Comparison of ENCODE assay signal across 19 cellular contexts in the genomic region with DNA sequence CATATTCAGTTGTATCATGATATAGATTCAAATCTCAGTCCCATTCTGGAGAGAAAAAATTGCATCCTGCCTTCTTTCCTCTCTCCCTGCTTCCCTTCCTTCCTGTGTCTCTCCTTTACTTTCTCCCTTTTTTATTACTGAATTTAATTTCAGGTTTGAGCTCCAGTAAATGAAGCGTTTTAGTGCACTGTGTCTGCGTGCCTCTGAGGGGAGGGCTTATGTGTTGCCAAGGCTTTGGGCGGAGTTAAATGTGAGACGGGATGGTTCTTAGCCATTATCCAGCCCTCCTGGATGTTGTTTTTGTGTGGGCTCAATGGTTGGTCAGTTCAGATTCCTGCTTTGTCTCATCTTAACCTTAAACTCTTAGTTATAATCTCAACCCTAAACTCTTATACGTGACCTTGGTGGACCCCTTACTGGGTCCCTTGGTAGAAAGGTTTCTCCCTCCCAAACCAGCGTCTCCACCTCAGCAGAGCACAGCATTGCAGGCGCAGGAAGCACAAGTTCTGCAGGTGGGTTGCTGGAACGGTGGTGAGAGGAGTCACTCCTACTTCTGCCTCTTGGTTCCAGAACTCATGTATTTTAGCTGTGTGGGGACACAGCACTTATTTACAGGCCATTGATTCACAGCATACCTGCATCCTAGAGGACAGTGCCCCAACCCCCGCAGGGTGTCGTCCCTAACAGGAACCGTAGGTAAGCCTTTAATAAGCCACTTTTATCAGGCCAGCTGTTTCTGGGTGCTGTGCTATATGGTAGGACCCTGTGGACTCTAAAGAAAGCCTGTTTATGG.
A peak's percentile ranks its signal among the peaks of the same experiment; 100 is the strongest.
DNase-seq lines count a peak whose midpoint lies in the region; ATAC-seq and TF ChIP-seq lines count a peak whose summit lies in the region.
"Had no signal": no experiment of that assay in that cellular context is flagged by ENCODE, and none has a peak within 500 bp of the region (broad histone marks: within the 10 kb centered on the region; RNA-seq: fewer than 3 reads in every experiment).

No MANE protein-coding gene starts in this region.

- no peak for ATAC-seq in activated T-cell treated with anti-CD3 and anti-CD28 coated beads, Interleukin-2, amount 50 U/mL, for 72 hours (replicated peaks in 1 of 2)
- ATAC-seq: activated CD4-positive, alpha-beta T cell treated with anti-CD3 and anti-CD28 coated beads for 36 hours; body of pancreas; Right ventricle myocardium inferior; stimulated activated effector memory CD8-positive, alpha-beta T cell treated with anti-CD3 and anti-CD28 coated beads, Interleukin-12 subunit alpha, Interleukin-12 subunit beta, amount 100 ng/mL, for 72 hours had no signal

- no peaks in the 10 kb centered on the region for H3K79me2 ChIP-seq in DOHH2 (ENCODE audit: control insufficient read depth, low read length)

- peak overlapping the region; percentile 44 for H3K27ac Mint-ChIP-seq in endodermal cell
- H3K27ac Mint-ChIP-seq in activated T-cell treated with anti-CD3 and anti-CD28 coated beads, Interleukin-2, amount 50 U/mL, for 72 hours, result no peak overlapping the region
- H3K27ac Mint-ChIP-seq in Calu3 (ENCODE audit: unreplicated experiment), result no peak overlapping the region
- H3K27ac Mint-ChIP-seq: activated CD4-positive, alpha-beta T cell treated with anti-CD3 and anti-CD28 coated beads for 36 hours; activated naive CD8-positive, alpha-beta T cell treated with anti-CD3 and anti-CD28 coated beads, Interleukin-2, amount 10 ng/mL, durations not matched to agents 7 days and 5 days; activated T-helper 2 cell treated with anti-CD3 and anti-CD28 coated beads, Interferon-gamma antibody, Interleukin-2, Interleukin-4, amounts not matched to agents 10 μg/mL and 5 μg/mL and 100 μg/mL, durations not matched to agents 14 hours and 24 hours and 36 hours; stimulated activated effector memory CD8-positive, alpha-beta T cell treated with anti-CD3 and anti-CD28 coated beads, Interleukin-12 subunit alpha, Interleukin-12 subunit beta, amount 100 ng/mL, for 72 hours had no signal

- H3K27ac ChIP-seq in DOHH2 (ENCODE audit: low read depth, low read length) (peak overlapping the region; percentile 65), endodermal cell (ENCODE audit: low read depth, low read length) (no peak overlapping the region), neuronal stem cell (replicated peaks; ENCODE audit: low read length) (no peak overlapping the region), A673 (ENCODE audit: low read depth, low read length, poor library complexity, severe bottlenecking) (no peak overlapping the region)
- H3K27ac ChIP-seq: body of pancreas, KMS-11 had no signal

- H3K36me3 Mint-ChIP-seq in endodermal cell (ENCODE audit: low read depth), result no peaks in the 10 kb centered on the region
- H3K36me3 Mint-ChIP-seq in activated T-cell treated with anti-CD3 and anti-CD28 coated beads, Interleukin-2, amount 50 U/mL, for 72 hours (ENCODE audit: insufficient read depth in 2 of 2), result no peaks in the 10 kb centered on the region
- H3K36me3 Mint-ChIP-seq in Calu3 (ENCODE audit: insufficient read depth, unreplicated experiment), result no peaks in the 10 kb centered on the region
- H3K36me3 Mint-ChIP-seq: activated naive CD8-positive, alpha-beta T cell treated with anti-CD3 and anti-CD28 coated beads, Interleukin-2, amount 10 ng/mL, durations not matched to agents 7 days and 5 days; stimulated activated effector memory CD8-positive, alpha-beta T cell treated with anti-CD3 and anti-CD28 coated beads, Interleukin-12 subunit alpha, Interleukin-12 subunit beta, amount 100 ng/mL, for 72 hours had no signal

- H3K27me3 ChIP-seq in DOHH2 (ENCODE audit: control insufficient read depth, low read length) (no peaks in the 10 kb centered on the region), endodermal cell (ENCODE audit: control insufficient read depth, insufficient read depth, low read length, poor library complexity, severe bottlenecking) (no peaks in the 10 kb centered on the region), neuronal stem cell (ENCODE audit: control insufficient read depth in 3 of 3, insufficient read depth in 3 of 3, low read depth in 1 of 3, low read length in 3 of 3) (peaks cover 0 to 18% (median 0%) of the 10 kb centered on the region in 3 experiments), A673 (replicated peaks; ENCODE audit: insufficient read depth, low read depth, low read length, poor library complexity) (peaks cover 4% of the 10 kb centered on the region)
- H3K27me3 ChIP-seq: body of pancreas had no signal

- no peak overlapping the region for H2AK5ac ChIP-seq in neuronal stem cell (ENCODE audit: low read depth, low read length)

- H3K4me1 ChIP-seq in DOHH2 (ENCODE audit: control insufficient read depth, low read length), result peaks cover 39% of the 10 kb centered on the region
- no peaks in the 10 kb centered on the region for H3K4me1 ChIP-seq in endodermal cell (ENCODE audit: control insufficient read depth, insufficient read depth, low read length)
- peaks cover 0 to 3% of the 10 kb centered on the region in 2 donors for H3K4me1 ChIP-seq in neuronal stem cell (ENCODE audit: control insufficient read depth in 2 of 2, insufficient read depth in 1 of 2, low read depth in 1 of 2, low read length in 2 of 2)
- no peaks in the 10 kb centered on the region for H3K4me1 ChIP-seq in A673 (ENCODE audit: insufficient read depth, low read length, poor library complexity, severe bottlenecking)
- H3K4me1 ChIP-seq: body of pancreas had no signal

- H2AFZ ChIP-seq in neuronal stem cell (ENCODE audit: low read length), result no peak overlapping the region

- no peaks in the 10 kb centered on the region for H3K9me3 ChIP-seq in DOHH2 (ENCODE audit: control insufficient read depth, insufficient read depth, low read length)
- no peaks in the 10 kb centered on the region for H3K9me3 ChIP-seq in endodermal cell (ENCODE audit: control insufficient read depth, low read length)
- no peaks in the 10 kb centered on the region for H3K9me3 ChIP-seq in neuronal stem cell (replicated peaks in 1 of 2; ENCODE audit: control insufficient read depth in 2 of 2, insufficient read depth in 1 of 2, low read depth in 1 of 2, low read length in 2 of 2)
- H3K9me3 ChIP-seq in A673 (ENCODE audit: low read depth, low read length, poor library complexity, severe bottlenecking), result no peaks in the 10 kb centered on the region
- H3K9me3 ChIP-seq: body of pancreas had no signal

- no peak overlapping the region for H3K4ac ChIP-seq in neuronal stem cell (ENCODE audit: low read length)

- no peaks in the 10 kb centered on the region for H3K79me1 ChIP-seq in neuronal stem cell (ENCODE audit: low read depth, low read length)

- POLR2A ChIA-PET in A673 (lab: Charles Lee; ENCODE audit: low non-redundant PET), result no interaction called here

- H3K9ac ChIP-seq in endodermal cell (ENCODE audit: extremely low read depth, low read length, poor library complexity, severe bottlenecking) (no peak overlapping the region), neuronal stem cell (ENCODE audit: low read depth, low read length, poor library complexity) (no peak overlapping the region)
- H3K9ac ChIP-seq: KMS-11 had no signal

- peaks cover 20% of the 10 kb centered on the region for H3K4me1 Mint-ChIP-seq in endodermal cell
- H3K4me1 Mint-ChIP-seq in activated T-cell treated with anti-CD3 and anti-CD28 coated beads, Interleukin-2, amount 50 U/mL, for 72 hours (ENCODE audit: low read depth), result no peaks in the 10 kb centered on the region
- no peaks in the 10 kb centered on the region for H3K4me1 Mint-ChIP-seq in Calu3 (ENCODE audit: low read depth, unreplicated experiment)
- H3K4me1 Mint-ChIP-seq: activated CD4-positive, alpha-beta T cell treated with anti-CD3 and anti-CD28 coated beads for 36 hours; activated naive CD8-positive, alpha-beta T cell treated with anti-CD3 and anti-CD28 coated beads, Interleukin-2, amount 10 ng/mL, durations not matched to agents 7 days and 5 days; stimulated activated effector memory CD8-positive, alpha-beta T cell treated with anti-CD3 and anti-CD28 coated beads, Interleukin-12 subunit alpha, Interleukin-12 subunit beta, amount 100 ng/mL, for 72 hours had no signal

- no peak overlapping the region for H2BK15ac ChIP-seq in neuronal stem cell (ENCODE audit: low read length)

- H3F3A ChIP-seq in DOHH2 (ENCODE audit: control insufficient read depth, insufficient read depth), result peaks cover 3% of the 10 kb centered on the region; the same call in 1 of the 2 replicates

- intact Hi-C loops in A673 (cut with micrococcal nuclease; ENCODE audit: unreplicated experiment) (no loop called here), Calu3 (cut with micrococcal nuclease; ENCODE audit: unreplicated experiment) (no loop called here)

- H3K9me2 ChIP-seq in DOHH2 (replicated peaks; ENCODE audit: control insufficient read depth, low read length), result no peaks in the 10 kb centered on the region

- TF ChIP-seq CTCF in DOHH2 (IDR thresholded peaks at IDR 0.05; ENCODE audit: low read depth, low read length, poor library complexity, severe bottlenecking) (no peak), endodermal cell (conservative IDR thresholded peaks at IDR 0.05) (no peak), A673 (conservative IDR thresholded peaks at IDR 0.05; ENCODE audit: low read depth, low read length) (no peak), Calu3 (IDR thresholded peaks at IDR 0.05; ENCODE audit: unreplicated experiment) (no peak)

- WGBS in endodermal cell (ENCODE audit: insufficient coverage in 1 of 2, insufficient read length in 1 of 2), 2 experiments, result 52 to 56% methylated on average over 3 to 11 of the region's 11 CpGs
- WGBS in neuronal stem cell (ENCODE audit: extremely low coverage in 2 of 2, insufficient read length in 2 of 2, insufficient replicate concordance in 1 of 2), 2 donors, result no CpG with 5 or more reads among the region's 11 CpGs

- H3K36me3 ChIP-seq in DOHH2 (ENCODE audit: control insufficient read depth, low read length) (no peaks in the 10 kb centered on the region), endodermal cell (ENCODE audit: control insufficient read depth, insufficient read depth, low read length) (no peaks in the 10 kb centered on the region), neuronal stem cell (replicated peaks in 1 of 2; ENCODE audit: control insufficient read depth in 2 of 2, insufficient read depth in 2 of 2, low read length in 2 of 2) (no peaks in the 10 kb centered on the region), A673 (ENCODE audit: insufficient read depth, low read length, poor library complexity, severe bottlenecking) (no peaks in the 10 kb centered on the region)

- H2BK12ac ChIP-seq in neuronal stem cell (ENCODE audit: low read length), result no peak overlapping the region

- H3K4me2 ChIP-seq in DOHH2 (ENCODE audit: low read length) (peak overlapping the region; percentile 57), neuronal stem cell (ENCODE audit: insufficient read depth, low read length, poor library complexity, severe bottlenecking) (no peak overlapping the region)
- H3K4me2 ChIP-seq: KMS-11 had no signal

- peak overlapping the region; percentile 37 for H3K4me3 ChIP-seq in DOHH2 (ENCODE audit: low read length)
- H3K4me3 ChIP-seq in endodermal cell (ENCODE audit: low read length), result no peak overlapping the region
- H3K4me3 ChIP-seq in neuronal stem cell (ENCODE audit: low read length in 2 of 2), result no peak overlapping the region
- H3K4me3 ChIP-seq in A673 (ENCODE audit: low read depth, low read length, poor library complexity, severe bottlenecking), result no peak overlapping the region
- H3K4me3 ChIP-seq: body of pancreas had no signal

- H2BK5ac ChIP-seq in neuronal stem cell (ENCODE audit: low read length), result no peak overlapping the region

- no peak overlapping the region for H3K23ac ChIP-seq in neuronal stem cell (ENCODE audit: low read depth, low read length, poor library complexity)

- no peak overlapping the region for H4K91ac ChIP-seq in neuronal stem cell (ENCODE audit: low read depth, low read length, poor library complexity)

- H3K4me3 Mint-ChIP-seq in endodermal cell (peak overlapping the region; percentile 20), Calu3 (ENCODE audit: low read depth, unreplicated experiment) (no peak overlapping the region)
- H3K4me3 Mint-ChIP-seq in activated T-cell treated with anti-CD3 and anti-CD28 coated beads, Interleukin-2, amount 50 U/mL, for 72 hours, result no peak overlapping the region
- H3K4me3 Mint-ChIP-seq: activated CD4-positive, alpha-beta T cell treated with anti-CD3 and anti-CD28 coated beads for 36 hours; activated naive CD8-positive, alpha-beta T cell treated with anti-CD3 and anti-CD28 coated beads, Interleukin-2, amount 10 ng/mL, durations not matched to agents 7 days and 5 days; stimulated activated effector memory CD8-positive, alpha-beta T cell treated with anti-CD3 and anti-CD28 coated beads, Interleukin-12 subunit alpha, Interleukin-12 subunit beta, amount 100 ng/mL, for 72 hours had no signal

- H2BK120ac ChIP-seq in neuronal stem cell (ENCODE audit: low read depth, low read length), result no peak overlapping the region

- no peak overlapping the region for H3K14ac ChIP-seq in neuronal stem cell (ENCODE audit: low read length)

- H3K9me3 Mint-ChIP-seq in endodermal cell, result no peaks in the 10 kb centered on the region
- no peaks in the 10 kb centered on the region for H3K9me3 Mint-ChIP-seq in activated T-cell treated with anti-CD3 and anti-CD28 coated beads, Interleukin-2, amount 50 U/mL, for 72 hours
- no peaks in the 10 kb centered on the region for H3K9me3 Mint-ChIP-seq in Calu3 (ENCODE audit: low read depth, unreplicated experiment)
- H3K9me3 Mint-ChIP-seq: activated naive CD8-positive, alpha-beta T cell treated with anti-CD3 and anti-CD28 coated beads, Interleukin-2, amount 10 ng/mL, durations not matched to agents 7 days and 5 days; activated T-helper 2 cell treated with anti-CD3 and anti-CD28 coated beads, Interferon-gamma antibody, Interleukin-2, Interleukin-4, amounts not matched to agents 10 μg/mL and 5 μg/mL and 100 μg/mL, durations not matched to agents 14 hours and 24 hours and 36 hours; stimulated activated effector memory CD8-positive, alpha-beta T cell treated with anti-CD3 and anti-CD28 coated beads, Interleukin-12 subunit alpha, Interleukin-12 subunit beta, amount 100 ng/mL, for 72 hours had no signal

- no TSS peak for BruUV-seq in A673 (replicated peaks; lab: Mats Ljungman, UMichigan)
- no TSS peak for BruUV-seq in Calu3 (replicated peaks; lab: Mats Ljungman, UMichigan)

- no peaks in the 10 kb centered on the region for H4K20me1 ChIP-seq in DOHH2 (ENCODE audit: control insufficient read depth, insufficient read depth, low read depth, low read length)

- peak overlapping the region; percentile 11 for H3K18ac ChIP-seq in neuronal stem cell (ENCODE audit: low read length)

- no peak overlapping the region for H4K8ac ChIP-seq in neuronal stem cell (ENCODE audit: low read depth, low read length)

- DNase-seq in NCI-H524 (lab: John Stamatoyannopoulos, UW) (peak; percentile 54 to 73), endodermal cell (peak; percentile 67), neuronal stem cell (ENCODE audit: low spot score) (no peak), NAMALWA (ENCODE audit: low spot score) (no peak), A673 (ENCODE audit: low spot score) (no peak), Calu3 (no peak)
- no peak for DNase-seq in activated T-cell treated with anti-CD3 and anti-CD28 coated beads, Interleukin-2, amount 50 U/mL, for 72 hours
- DNase-seq: activated CD4-positive, alpha-beta T cell treated with anti-CD3 and anti-CD28 coated beads for 36 hours; activated naive CD8-positive, alpha-beta T cell treated with anti-CD3 and anti-CD28 coated beads, Interleukin-2, amount 10 ng/mL, durations not matched to agents 7 days and 5 days; body of pancreas; GF-D8; GOT3; NCI-H187 treated with DMSO at 0.1 percent for 48 hours; NCI-H446 treated with DMSO at 0.1 percent for 48 hours had no signal

- CTCF ChIA-PET in A673 (lab: Charles Lee), result no interaction called here
- CTCF ChIA-PET in Calu3 (lab: Charles Lee), result interaction anchor here (0.7 kb wide), 1 partner anchor 340 kb away, joined by 4 read pairs; no protein-coding TSS in a partner anchor

- H3K27me3 Mint-ChIP-seq in endodermal cell (ENCODE audit: insufficient read depth), result peaks cover 1% of the 10 kb centered on the region
- peaks cover 11% of the 10 kb centered on the region for H3K27me3 Mint-ChIP-seq in activated T-cell treated with anti-CD3 and anti-CD28 coated beads, Interleukin-2, amount 50 U/mL, for 72 hours (ENCODE audit: low read depth)
- H3K27me3 Mint-ChIP-seq in Calu3 (ENCODE audit: unreplicated experiment), result no peaks in the 10 kb centered on the region

Comparison
In these comparisons a context has a peak if more than half of its experiments do, and no peak if none do; other contexts are left out.
1. DNase-seq: peak in NCI-H524 (2 of 2) and endodermal cell (single experiment); none in neuronal stem cell (single experiment), NAMALWA (single experiment), activated T-cell treated with anti-CD3 and anti-CD28 coated beads, Interleukin-2, amount 50 U/mL, for 72 hours (0 of 2), A673 (single experiment) and Calu3 (single experiment).